ENCODE assay signal across 1 cellular context in the genomic region with DNA sequence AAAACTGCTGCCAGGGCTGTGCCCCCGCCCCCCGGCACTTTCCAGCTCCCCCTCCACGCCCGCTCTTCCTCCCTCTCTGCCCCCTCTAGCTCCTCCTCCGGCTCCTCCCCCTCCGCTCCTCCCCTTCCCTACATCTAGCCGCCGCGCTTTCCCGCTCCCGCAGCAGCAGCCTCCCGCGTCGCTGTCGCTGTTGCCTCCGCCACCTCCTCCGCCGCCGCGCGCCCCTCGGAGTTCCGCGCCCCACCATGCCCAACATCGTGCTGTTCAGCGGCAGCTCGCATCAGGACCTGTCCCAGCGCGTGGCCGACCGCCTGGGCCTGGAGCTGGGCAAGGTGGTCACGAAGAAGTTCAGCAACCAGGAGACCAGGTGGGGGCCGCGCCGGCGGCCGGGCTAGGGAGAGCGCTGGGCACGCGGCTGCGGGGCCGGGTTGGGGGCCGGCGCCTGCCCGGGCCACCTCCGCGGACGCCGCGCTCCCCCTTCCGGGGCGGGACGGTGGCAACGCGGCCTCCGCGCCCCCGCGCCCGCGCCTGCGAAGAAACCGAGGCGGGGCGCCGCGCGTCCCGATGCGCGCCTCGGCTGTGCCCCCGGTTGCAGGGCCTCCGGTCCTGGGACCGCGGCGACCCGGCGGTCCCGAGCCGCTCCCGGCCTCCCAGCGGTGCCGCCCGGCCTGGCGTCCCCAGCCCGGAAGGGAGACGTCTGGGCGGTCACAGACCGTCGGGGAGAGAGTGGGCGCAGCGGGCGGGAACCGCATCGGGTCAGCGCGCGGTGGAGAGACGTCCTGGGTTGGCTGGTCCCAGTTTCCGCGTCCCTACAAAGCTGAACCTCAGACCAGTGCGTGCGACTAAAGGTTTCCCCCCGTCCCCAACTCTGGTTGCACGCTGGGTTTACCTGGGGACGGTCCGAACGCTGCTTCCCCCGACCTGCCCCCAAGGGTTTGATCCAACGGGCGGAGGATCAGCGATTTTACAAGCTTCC.
TF ChIP-seq lines count a peak whose summit lies in the region.

A gene (plus strand): TSS at position 160 of the 976 bp plus-strand sequence. CDS start 86 bp downstream, at position 246.

TF ChIP-seq in PFSK-1, 5 proteins besides CTCF, POLR2A, EP300 and RAD21 (continued from another document):
- TF ChIP-seq SIN3A (IDR thresholded peaks at IDR 0.05; ENCODE audit: borderline replicate concordance, insufficient read depth, low read length) (no peak), FOXP2 (optimal IDR thresholded peaks at IDR 0.05; ENCODE audit: borderline replicate concordance, extremely low read depth, extremely low read length, insufficient read depth) (peak; percentile 49), TAF1 (IDR thresholded peaks at IDR 0.05; ENCODE audit: borderline replicate concordance, insufficient read depth, low read length) (no peak)
